ENCODE assay signal across 15 cellular contexts in the genomic region with DNA sequence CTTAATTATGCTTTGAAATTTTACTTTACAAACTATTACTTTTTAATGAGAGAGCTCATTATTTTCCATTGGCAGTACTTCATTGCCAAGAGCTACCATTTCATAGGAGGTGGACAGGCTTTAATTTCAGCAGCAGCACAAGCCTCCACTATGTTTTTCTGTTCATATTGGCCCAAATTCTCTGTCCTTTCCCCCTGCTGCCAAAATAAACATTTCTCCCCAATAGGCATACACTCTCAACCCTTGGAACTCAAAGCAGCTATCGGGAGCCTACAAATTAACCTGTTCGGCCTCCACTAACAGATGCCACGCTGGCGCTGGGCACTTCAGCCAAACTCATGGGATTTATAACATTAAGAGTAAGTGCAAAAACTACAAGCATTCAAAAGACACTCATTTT.
DNase-seq lines count a peak whose midpoint lies in the region; ATAC-seq, FAIRE-seq and TF ChIP-seq lines count a peak whose summit lies in the region.
"Had no signal": no experiment of that assay in that cellular context is flagged by ENCODE, and none has a peak within 500 bp of the region (broad histone marks: within the 10 kb centered on the region; RNA-seq: fewer than 3 reads in every experiment).

No MANE protein-coding gene starts in this region.

- H3K4me2 ChIP-seq in A549, result peak overlapping the region; percentile 68; the same call in 2 of the 3 replicates

- H3K4me1 ChIP-seq in A549 (peaks cover 14% of the 10 kb centered on the region; the same call in 2 of the 3 replicates), uterus (no peaks in the 10 kb centered on the region)
- H3K4me1 ChIP-seq: HAP-1 had no signal

- no peaks in the 10 kb centered on the region for H3K27me3 ChIP-seq in uterus
- H3K27me3 ChIP-seq: BE2C had no signal

- H3K36me3 Mint-ChIP-seq in Calu3 (ENCODE audit: insufficient read depth, unreplicated experiment), result no peaks in the 10 kb centered on the region

- no peaks in the 10 kb centered on the region for H3K9me3 ChIP-seq in A549
- no peaks in the 10 kb centered on the region for H3K9me3 ChIP-seq in uterus
- H3K9me3 ChIP-seq: BE2C, HAP-1 had no signal

- peak overlapping the region; percentile 91 for H3K27ac Mint-ChIP-seq in Calu3 (ENCODE audit: unreplicated experiment)
- H3K27ac Mint-ChIP-seq: CD4-positive, alpha-beta T cell had no signal

- 95% methylated on average over 4 of the region's 4 CpGs for WGBS in A549 (ENCODE audit: missing lambda C conversion rate)

- TF ChIP-seq RAD21 in A549 (conservative IDR thresholded peaks at IDR 0.05 in 1 of 2, IDR thresholded peaks at IDR 0.05 in 1 of 2), result no peak

- no peak for TF ChIP-seq CTCF in A549 (IDR thresholded peaks at IDR 0.05)
- no peak for TF ChIP-seq CTCF in Calu3 (IDR thresholded peaks at IDR 0.05; ENCODE audit: unreplicated experiment)
- TF ChIP-seq CTCF in fibroblast of the aortic adventitia (IDR thresholded peaks at IDR 0.05; ENCODE audit: insufficient read depth, low read length), result no peak
- no peak for TF ChIP-seq CTCF in uterus (IDR thresholded peaks at IDR 0.05)

- ATAC-seq in A549 (no peak), HG03469 (IDR thresholded peaks at IDR 0.05; ENCODE audit: unreplicated experiment) (no peak)

- BruUV-seq in Calu3 (replicated peaks; lab: Mats Ljungman, UMichigan), result no TSS peak

- no peaks in the 10 kb centered on the region for H3K9me3 Mint-ChIP-seq in Calu3 (ENCODE audit: low read depth, unreplicated experiment)
- H3K9me3 Mint-ChIP-seq: CD4-positive, alpha-beta T cell had no signal

- no peak for DNase-seq in A549 (ENCODE audit: low read depth in 1 of 2, low spot score in 1 of 2)
- DNase-seq in Calu3, result no peak
- peak; percentile 2 for DNase-seq in fibroblast of the aortic adventitia (ENCODE audit: low read depth)
- no peak for DNase-seq in effector CD8-positive, alpha-beta T cell (lab: John Stamatoyannopoulos, UW)
- DNase-seq in uterus, result no peak
- DNase-seq in GM12892 (ENCODE audit: insufficient read length), result no peak
- DNase-seq: CD4-positive, alpha-beta T cell; DMS79; NCI-H1930; NCI-H2171; NCI-H510A had no signal

- CTCF ChIA-PET in A549 (lab: Yijun Ruan, JAX), result no interaction called here
- CTCF ChIA-PET in Calu3 (lab: Charles Lee), result no interaction called here

- FAIRE-seq in A549 (lab: Jason Lieb, UNC) (no peak), GM12892 (lab: Jason Lieb, UNC) (no peak)

- no peak overlapping the region for H3K4me3 ChIP-seq in A549
- H3K4me3 ChIP-seq in fibroblast of the aortic adventitia (ENCODE audit: low read depth, low read length), result no peak overlapping the region
- no peak overlapping the region for H3K4me3 ChIP-seq in uterus
- H3K4me3 ChIP-seq: HAP-1 had no signal

- POLR2A ChIA-PET in A549 (lab: Yijun Ruan, JAX), result no interaction called here

- TF ChIP-seq POLR2A in A549 (IDR thresholded peaks at IDR 0.05; ENCODE audit: low read length) (no peak), uterus (IDR thresholded peaks at IDR 0.05) (no peak), GM12892 (IDR thresholded peaks at IDR 0.05; ENCODE audit: low read depth, low read length) (no peak)

- intact Hi-C loops in Calu3 (cut with micrococcal nuclease; ENCODE audit: unreplicated experiment) (no loop called here), uterus (cut with DNase I; ENCODE audit: low total_unique reads) (no loop called here)

- H3K36me3 ChIP-seq in uterus, result no peaks in the 10 kb centered on the region
- H3K36me3 ChIP-seq: BE2C, HAP-1 had no signal

- H3K4me3 Mint-ChIP-seq in Calu3 (ENCODE audit: low read depth, unreplicated experiment), result no peak overlapping the region
- H3K4me3 Mint-ChIP-seq: CD4-positive, alpha-beta T cell had no signal

- no peaks in the 10 kb centered on the region for H3K27me3 Mint-ChIP-seq in Calu3 (ENCODE audit: unreplicated experiment)

- no peak for TF ChIP-seq EP300 in A549 (IDR thresholded peaks at IDR 0.05)

- peaks cover 15% of the 10 kb centered on the region for H3K4me1 Mint-ChIP-seq in Calu3 (ENCODE audit: low read depth, unreplicated experiment)

- peak overlapping the region; percentile 61 to 67; a peak in 4 of 6 replicates for H3K27ac ChIP-seq in A549
- peak overlapping the region; percentile 11 for H3K27ac ChIP-seq in angular gyrus (ENCODE audit: low read depth, low read length)
- no peak overlapping the region for H3K27ac ChIP-seq in uterus

TF ChIP-seq in A549, 52 proteins besides CTCF, POLR2A, EP300 and RAD21:
- TF ChIP-seq JUNB (IDR thresholded peaks at IDR 0.05) (no peak), ZFP36 (IDR thresholded peaks at IDR 0.05; ENCODE audit: borderline replicate concordance, partially characterized antibody) (no peak), BHLHE40 (IDR thresholded peaks at IDR 0.05; ENCODE audit: low read depth, low read length) (no peak), ZNF302 (CRISPR knock-in tag; IDR thresholded peaks at IDR 0.05) (no peak), CBX8 (IDR thresholded peaks at IDR 0.05) (no peak), HOXB5 (CRISPR knock-in tag; IDR thresholded peaks at IDR 0.05) (no peak), HOXB13 (CRISPR knock-in tag; IDR thresholded peaks at IDR 0.05; ENCODE audit: low read depth) (no peak), CHD2 (IDR thresholded peaks at IDR 0.05; ENCODE audit: low read length, partially characterized antibody) (no peak), RARB (CRISPR knock-in tag; IDR thresholded peaks at IDR 0.05) (no peak), HDAC2 (IDR thresholded peaks at IDR 0.05) (no peak), RNF2 (IDR thresholded peaks at IDR 0.05; ENCODE audit: borderline replicate concordance, low read depth) (no peak), SMC3 (IDR thresholded peaks at IDR 0.05) (no peak), CEBPB (IDR thresholded peaks at IDR 0.05) (no peak), FOSL2 (IDR thresholded peaks at IDR 0.05) (no peak), FOSL2 (CRISPR knock-in tag; IDR thresholded peaks at IDR 0.05) (no peak)
- TF ChIP-seq, protein P1, sequence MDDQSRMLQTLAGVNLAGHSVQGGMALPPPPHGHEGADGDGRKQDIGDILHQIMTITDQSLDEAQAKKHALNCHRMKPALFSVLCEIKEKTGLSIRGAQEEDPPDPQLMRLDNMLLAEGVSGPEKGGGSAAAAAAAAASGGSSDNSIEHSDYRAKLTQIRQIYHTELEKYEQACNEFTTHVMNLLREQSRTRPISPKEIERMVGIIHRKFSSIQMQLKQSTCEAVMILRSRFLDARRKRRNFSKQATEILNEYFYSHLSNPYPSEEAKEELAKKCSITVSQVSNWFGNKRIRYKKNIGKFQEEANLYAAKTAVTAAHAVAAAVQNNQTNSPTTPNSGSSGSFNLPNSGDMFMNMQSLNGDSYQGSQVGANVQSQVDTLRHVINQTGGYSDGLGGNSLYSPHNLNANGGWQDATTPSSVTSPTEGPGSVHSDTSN (IDR thresholded peaks at IDR 0.05), result no peak
- TF ChIP-seq, protein P2, sequence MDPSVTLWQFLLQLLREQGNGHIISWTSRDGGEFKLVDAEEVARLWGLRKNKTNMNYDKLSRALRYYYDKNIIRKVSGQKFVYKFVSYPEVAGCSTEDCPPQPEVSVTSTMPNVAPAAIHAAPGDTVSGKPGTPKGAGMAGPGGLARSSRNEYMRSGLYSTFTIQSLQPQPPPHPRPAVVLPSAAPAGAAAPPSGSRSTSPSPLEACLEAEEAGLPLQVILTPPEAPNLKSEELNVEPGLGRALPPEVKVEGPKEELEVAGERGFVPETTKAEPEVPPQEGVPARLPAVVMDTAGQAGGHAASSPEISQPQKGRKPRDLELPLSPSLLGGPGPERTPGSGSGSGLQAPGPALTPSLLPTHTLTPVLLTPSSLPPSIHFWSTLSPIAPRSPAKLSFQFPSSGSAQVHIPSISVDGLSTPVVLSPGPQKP (IDR thresholded peaks at IDR 0.05; ENCODE audit: low read depth, low read length), result no peak

Comparison
In these comparisons a context has a peak if more than half of its experiments do, and no peak if none do; other contexts are left out.
1. H3K27ac ChIP-seq: peak in A549 (2 of 2) and angular gyrus (single experiment); none in uterus (0 of 2).